In the genomic region with DNA sequence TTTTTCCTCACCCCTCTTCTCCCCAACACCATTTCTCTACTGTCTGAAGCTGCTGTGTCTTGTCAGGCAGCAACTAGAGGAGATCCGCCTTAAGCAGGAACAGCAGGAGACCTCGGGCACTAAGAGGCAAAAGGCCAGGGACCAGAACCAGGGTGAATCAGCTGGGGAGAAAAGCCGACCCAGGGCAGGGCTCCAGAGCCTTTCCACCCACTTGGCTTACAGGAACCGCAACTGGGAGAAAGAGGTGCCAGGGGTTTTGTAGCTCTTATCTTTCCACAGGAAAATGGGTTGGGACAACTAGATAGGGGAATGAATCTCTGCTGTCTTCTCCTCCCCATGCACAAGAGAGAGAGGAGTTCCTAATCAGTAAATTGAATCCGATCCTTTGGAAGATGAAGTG, we compare ENCODE assay signal across 24 cellular contexts. TPM values are rescaled to one million over a fixed set of nuclear protein-coding genes. Genes with fewer than 3 reads are reported as not detected.
DNase-seq lines count a peak whose midpoint lies in the region; ATAC-seq and TF ChIP-seq lines count a peak whose summit lies in the region.
"Had no signal": no experiment of that assay in that cellular context is flagged by ENCODE, and none has a peak within 500 bp of the region (broad histone marks: within the 10 kb centered on the region; RNA-seq: fewer than 3 reads in every experiment).

No MANE protein-coding gene starts in this region.

- no peak overlapping the region for H3K4me3 Mint-ChIP-seq in activated naive CD8-positive, alpha-beta T cell
- no peak overlapping the region for H3K4me3 Mint-ChIP-seq in activated naive CD8-positive, alpha-beta T cell treated with anti-CD3 and anti-CD28 coated beads, Interleukin-2, amount 50 U/mL, for 24 hours
- peak overlapping the region; percentile 3 to 63 (median 54) for H3K4me3 Mint-ChIP-seq in nephron
- H3K4me3 Mint-ChIP-seq: endodermal cell had no signal

- ATAC-seq in activated naive CD8-positive, alpha-beta T cell treated with anti-CD3 and anti-CD28 coated beads, Interleukin-2, amount 50 U/mL, for 24 hours: no peak
- no peak for ATAC-seq in GM19467 (IDR thresholded peaks at IDR 0.05; ENCODE audit: unreplicated experiment)

- H3K9me3 ChIP-seq in colonic mucosa: no peaks in the 10 kb centered on the region
- H3K9me3 ChIP-seq: BE2C, tibial nerve had no signal

- H3K9ac ChIP-seq in colonic mucosa (ENCODE audit: low read depth in 2 of 2, low read length in 2 of 2): peak overlapping the region in 1 of 2 donors; percentile 24

- H3K36me3 Mint-ChIP-seq in activated naive CD8-positive, alpha-beta T cell: no peaks in the 10 kb centered on the region
- H3K36me3 Mint-ChIP-seq in activated naive CD8-positive, alpha-beta T cell treated with anti-CD3 and anti-CD28 coated beads, Interleukin-2, amount 50 U/mL, for 24 hours (ENCODE audit: low read depth): peaks cover 11% of the 10 kb centered on the region
- no peaks in the 10 kb centered on the region for H3K36me3 Mint-ChIP-seq in nephron (ENCODE audit: low read depth)

- DNase-seq in activated naive CD8-positive, alpha-beta T cell treated with anti-CD3 and anti-CD28 coated beads, Interleukin-2, amount 50 U/mL, for 24 hours: no peak
- DNase-seq in colonic mucosa (no peak), NCI-H2171 treated with DMSO at 0.1 percent for 48 hours (lab: John Stamatoyannopoulos, UW) (no peak)
- no peak for DNase-seq in activated CD8-positive, alpha-beta memory T cell treated with anti-CD3 and anti-CD28 coated beads, Interleukin-2, amount 50 U/mL, for 48 hours
- no peak for DNase-seq in activated naive CD4-positive, alpha-beta T cell treated with Interleukin-2 at 50 U/mL for 16 hours
- DNase-seq: activated CD4-positive, alpha-beta T cell treated with anti-CD3 and anti-CD28 coated beads, Interleukin-2, amount 50 U/mL, for 4 hours; BE2C; COR-L47; DND-41; endodermal cell; islet precursor cell; NCI-H1694; NCI-H774; posterior cingulate gyrus; stimulated activated naive CD4-positive, alpha-beta T cell treated with Interleukin-2 at 50 U/mL for 16 hours had no signal

- peaks cover 18% of the 10 kb centered on the region for H3K4me1 Mint-ChIP-seq in activated naive CD8-positive, alpha-beta T cell (ENCODE audit: low read depth)
- peaks cover 20% of the 10 kb centered on the region for H3K4me1 Mint-ChIP-seq in activated naive CD8-positive, alpha-beta T cell treated with anti-CD3 and anti-CD28 coated beads, Interleukin-2, amount 50 U/mL, for 24 hours
- H3K4me1 Mint-ChIP-seq in nephron: peaks cover 19% of the 10 kb centered on the region

- H3K27ac Mint-ChIP-seq in activated naive CD8-positive, alpha-beta T cell: peak overlapping the region; percentile 2
- H3K27ac Mint-ChIP-seq in activated naive CD8-positive, alpha-beta T cell treated with anti-CD3 and anti-CD28 coated beads, Interleukin-2, amount 50 U/mL, for 24 hours: no peak overlapping the region
- peak overlapping the region in 1 of 3 experiments; percentile 5 for H3K27ac Mint-ChIP-seq in nephron
- H3K27ac Mint-ChIP-seq: endodermal cell had no signal

- H3K27me3 ChIP-seq in colonic mucosa: no peaks in the 10 kb centered on the region
- H3K27me3 ChIP-seq: BE2C, tibial nerve had no signal

- no peak for TF ChIP-seq CTCF in colonic mucosa (IDR thresholded peaks at IDR 0.05)
- no peak for TF ChIP-seq CTCF in nephron (IDR thresholded peaks at IDR 0.05; ENCODE audit: unreplicated experiment in 3 of 3)

- intact Hi-C loops in colonic mucosa (cut with DNase I): no loop called here

- H3K4me1 ChIP-seq in colonic mucosa: peaks cover 11% of the 10 kb centered on the region
- H3K4me1 ChIP-seq: BE2C had no signal

- H3K9me3 Mint-ChIP-seq in activated naive CD8-positive, alpha-beta T cell (ENCODE audit: low read depth): no peaks in the 10 kb centered on the region
- H3K9me3 Mint-ChIP-seq in activated naive CD8-positive, alpha-beta T cell treated with anti-CD3 and anti-CD28 coated beads, Interleukin-2, amount 50 U/mL, for 24 hours: no peaks in the 10 kb centered on the region
- no peaks in the 10 kb centered on the region for H3K9me3 Mint-ChIP-seq in nephron
- H3K9me3 Mint-ChIP-seq: endodermal cell had no signal

- no peaks in the 10 kb centered on the region for H3K27me3 Mint-ChIP-seq in activated naive CD8-positive, alpha-beta T cell
- no peaks in the 10 kb centered on the region for H3K27me3 Mint-ChIP-seq in activated naive CD8-positive, alpha-beta T cell treated with anti-CD3 and anti-CD28 coated beads, Interleukin-2, amount 50 U/mL, for 24 hours
- no peaks in the 10 kb centered on the region for H3K27me3 Mint-ChIP-seq in nephron (ENCODE audit: low read depth)

- H3K36me3 ChIP-seq in colonic mucosa: no peaks in the 10 kb centered on the region

- peak overlapping the region; percentile 30 for H3K27ac ChIP-seq in colonic mucosa
- H3K27ac ChIP-seq: HL-60, tibial nerve, VCaP had no signal

- no peak overlapping the region for H3K4me3 ChIP-seq in colonic mucosa
- H3K4me3 ChIP-seq: lung, tibial nerve had no signal

RNA-seq across cellular contexts. Expression of a gene that starts 3.0 kb away (rescaled TPM):
- total RNA-seq in colonic mucosa: 10 to 100 TPM; 56.5 to 60.4 TPM

RNA-seq across cellular contexts. Expression of a gene that starts 13.1 kb away (rescaled TPM):
- 1 to 10 TPM in 1 of 2 donors, under 1 TPM in 1; 0.35 to 1.2 TPM for total RNA-seq in colonic mucosa
- total RNA-seq: astrocyte, H1 had no signal

RNA-seq across cellular contexts. Expression of a gene that starts 28.4 kb away (rescaled TPM):
- 10 to 100 TPM; 14.4 to 18.6 TPM for total RNA-seq in colonic mucosa

RNA-seq across cellular contexts. Expression of a gene that starts 28.7 kb away (rescaled TPM):
- 100 to 1,000 TPM; 212 to 216 TPM for total RNA-seq in colonic mucosa

Comparison
In these comparisons a context has a peak if more than half of its experiments do, and no peak if none do; other contexts are left out.
1. H3K4me3 Mint-ChIP-seq: peak in nephron (3 of 3); none in activated naive CD8-positive, alpha-beta T cell (single experiment) and activated naive CD8-positive, alpha-beta T cell treated with anti-CD3 and anti-CD28 coated beads, Interleukin-2, amount 50 U/mL, for 24 hours (single experiment).